In genomic region chr13:33015791-33016323, GRCh38 we compare ENCODE assay signal across 8 cellular contexts. TPM values are rescaled to one million over a fixed set of nuclear protein-coding genes. Genes with fewer than 3 reads are reported as not detected.
A peak's percentile ranks its signal among the peaks of the same experiment; 100 is the strongest.
DNase-seq lines count a peak whose midpoint lies in the region; ATAC-seq and TF ChIP-seq lines count a peak whose summit lies in the region.

No MANE protein-coding gene starts in this region.

- H3K4me3 Mint-ChIP-seq in neural crest cell = peak overlapping the region; percentile 85

- H3K4me3 ChIP-seq in ectodermal cell (ENCODE audit: insufficient read depth, low read depth, low read length) = peak overlapping the region; percentile 19

- peaks cover 5% of the 10 kb centered on the region for H3K9me3 Mint-ChIP-seq in neural crest cell

- no peaks in the 10 kb centered on the region for H3K9me3 ChIP-seq in ectodermal cell (ENCODE audit: control insufficient read depth, low read length)

- DNase-seq in neural crest cell (ENCODE audit: low read depth, low spot score) = no peak
- DNase-seq in NK-92 treated with Interleukin-12 subunit alpha and Interleukin-12 subunit beta, amount 100 ng/mL, for 24 hours (lab: John Stamatoyannopoulos, UW) = no peak
- DNase-seq in hepatic stellate cell (ENCODE audit: low spot score) = no peak

- H3K27me3 ChIP-seq in ectodermal cell (ENCODE audit: control insufficient read depth, insufficient read depth, low read length, poor library complexity, severe bottlenecking) = peaks cover 69% of the 10 kb centered on the region

- ATAC-seq in GM18502 (IDR thresholded peaks at IDR 0.05; ENCODE audit: poor library complexity, unreplicated experiment) (peak; percentile 13), HG03354 (IDR thresholded peaks at IDR 0.05; ENCODE audit: poor library complexity, severe bottlenecking, unreplicated experiment) (peak; percentile 31), HG03457 (IDR thresholded peaks at IDR 0.05; ENCODE audit: unreplicated experiment) (no peak), GM18858 (IDR thresholded peaks at IDR 0.05; ENCODE audit: unreplicated experiment) (no peak)

- no peak overlapping the region for H3K27ac ChIP-seq in ectodermal cell (ENCODE audit: insufficient read depth, low read depth, low read length, poor library complexity, severe bottlenecking)

- no peaks in the 10 kb centered on the region for H3K4me1 ChIP-seq in ectodermal cell (ENCODE audit: control insufficient read depth, insufficient read depth, low read length)

- H3K4me1 Mint-ChIP-seq in neural crest cell = peaks cover 11% of the 10 kb centered on the region

- no peaks in the 10 kb centered on the region for H3K36me3 ChIP-seq in ectodermal cell (ENCODE audit: control insufficient read depth, insufficient read depth, low read length)

- H3K27ac Mint-ChIP-seq in neural crest cell (ENCODE audit: unreplicated experiment) = no peak overlapping the region

- peaks cover 81% of the 10 kb centered on the region for H3K27me3 Mint-ChIP-seq in neural crest cell (ENCODE audit: low read depth)

- no peak for TF ChIP-seq CTCF in neural crest cell (conservative IDR thresholded peaks at IDR 0.05)

- WGBS in ectodermal cell, 2 experiments = 10% methylated on average over 52 of the region's 52 CpGs

- peaks cover 9% of the 10 kb centered on the region for H3K36me3 Mint-ChIP-seq in neural crest cell (ENCODE audit: low read depth)

RNA-seq across cellular contexts. Expression of gene KL, which starts 0.4 kb away (rescaled TPM):
- polyA plus RNA-seq in ectodermal cell (2013, experiment 1 of 4) = not detected
- polyA plus RNA-seq in ectodermal cell (2013, experiment 2 of 4) = not detected
- not detected for polyA plus RNA-seq in ectodermal cell (2013, experiment 3 of 4)
- polyA plus RNA-seq in ectodermal cell (2013, experiment 4 of 4) = not detected
- total RNA-seq in neural crest cell = 0.11 and 0.12 TPM in 2 replicates

Comparison
In these comparisons a context has a peak if more than half of its experiments do, and no peak if none do; other contexts are left out.
1. ATAC-seq: peak in GM18502 (single experiment) and HG03354 (single experiment); none in HG03457 (single experiment) and GM18858 (single experiment).